Comparison of ENCODE assay signal across 26 cellular contexts in genomic region chr3:186552408-186553031, GRCh38.
"Had no signal": no experiment of that assay in that cellular context is flagged by ENCODE, and none has a peak within 500 bp of the region (broad histone marks: within the 10 kb centered on the region; RNA-seq: fewer than 3 reads in every experiment).

No MANE protein-coding gene starts in this region.

- H3K27ac Mint-ChIP-seq: activated CD4-positive, alpha-beta T cell treated with anti-CD3 and anti-CD28 coated beads for 36 hours; activated naive CD4-positive, alpha-beta T cell treated with anti-CD3 and anti-CD28 coated beads, Interleukin-2, amount 50 U/mL, for 24 hours; activated naive CD8-positive, alpha-beta T cell treated with anti-CD3 and anti-CD28 coated beads, Interleukin-2, amount 50 U/mL, for 24 hours; dendritic cell treated with granulocyte-macrophage colony-stimulating factor and Interleukin-4, amounts not matched to agents 40 ng/mL and 50 ng/mL, for 4 days; naive B cell; nephron progenitor cell; T-cell; T-helper 2 cell treated with Interferon-gamma antibody and Interleukin-4, amounts not matched to agents 5 μg/mL and 100 μg/mL, for 36 hours had no signal

- DNase-seq: activated CD4-positive, alpha-beta T cell treated with anti-CD3 and anti-CD28 coated beads for 36 hours; activated CD4-positive, CD25-positive, alpha-beta regulatory T cell; activated CD8-positive, alpha-beta memory T cell treated with anti-CD3 and anti-CD28 coated beads for 24 hours; activated effector memory CD4-positive, alpha-beta T cell treated with anti-CD3 and anti-CD28 coated beads, Interleukin-2, amount 50 U/mL, for 16 hours; activated naive CD8-positive, alpha-beta T cell treated with anti-CD3 and anti-CD28 coated beads, Interleukin-2, amount 50 U/mL, for 24 hours; central memory CD4-positive, alpha-beta T cell; foreskin keratinocyte; heart right ventricle; kidney glomerular epithelial cell; left lung; lower lobe of right lung; mesendoderm; naive B cell; nephron progenitor cell; psoas muscle; spleen; stimulated activated naive CD4-positive, alpha-beta T cell; T-cell; tibial artery had no signal

- H3K4me1 ChIP-seq: breast epithelium, esophagus muscularis mucosa, foreskin keratinocyte, heart right ventricle, lower lobe of right lung, parathyroid adenoma, psoas muscle, spleen, suprapubic skin, tibial artery had no signal

- H3K27me3 Mint-ChIP-seq: activated CD4-positive, alpha-beta T cell treated with anti-CD3 and anti-CD28 coated beads for 36 hours; activated naive CD4-positive, alpha-beta T cell treated with anti-CD3 and anti-CD28 coated beads, Interleukin-2, amount 50 U/mL, for 24 hours; activated naive CD8-positive, alpha-beta T cell treated with anti-CD3 and anti-CD28 coated beads, Interleukin-2, amount 50 U/mL, for 24 hours; dendritic cell treated with granulocyte-macrophage colony-stimulating factor and Interleukin-4, amounts not matched to agents 40 ng/mL and 50 ng/mL, for 4 days; naive B cell; T-cell had no signal

- H3K4me3 Mint-ChIP-seq: activated CD4-positive, alpha-beta T cell treated with anti-CD3 and anti-CD28 coated beads for 36 hours; activated naive CD4-positive, alpha-beta T cell treated with anti-CD3 and anti-CD28 coated beads, Interleukin-2, amount 50 U/mL, for 24 hours; activated naive CD8-positive, alpha-beta T cell treated with anti-CD3 and anti-CD28 coated beads, Interleukin-2, amount 50 U/mL, for 24 hours; dendritic cell treated with granulocyte-macrophage colony-stimulating factor and Interleukin-4, amounts not matched to agents 40 ng/mL and 50 ng/mL, for 4 days; naive B cell; nephron progenitor cell; T-cell; T-helper 2 cell treated with Interferon-gamma antibody and Interleukin-4, amounts not matched to agents 5 μg/mL and 100 μg/mL, for 36 hours had no signal

- H3K4me1 Mint-ChIP-seq: activated naive CD4-positive, alpha-beta T cell treated with anti-CD3 and anti-CD28 coated beads, Interleukin-2, amount 50 U/mL, for 24 hours; naive B cell; nephron progenitor cell; T-cell had no signal

- H3K27me3 ChIP-seq: breast epithelium, esophagus muscularis mucosa, foreskin keratinocyte, heart right ventricle, left lung, spleen, suprapubic skin, tibial artery had no signal

- H3K4me3 ChIP-seq: breast epithelium, esophagus muscularis mucosa, heart right ventricle, left lung, lower lobe of right lung, psoas muscle, spleen, suprapubic skin, tibial artery had no signal

- H3K9me3 Mint-ChIP-seq: activated naive CD4-positive, alpha-beta T cell treated with anti-CD3 and anti-CD28 coated beads, Interleukin-2, amount 50 U/mL, for 24 hours; activated naive CD8-positive, alpha-beta T cell treated with anti-CD3 and anti-CD28 coated beads, Interleukin-2, amount 50 U/mL, for 24 hours; dendritic cell treated with granulocyte-macrophage colony-stimulating factor and Interleukin-4, amounts not matched to agents 40 ng/mL and 50 ng/mL, for 4 days; naive B cell; nephron progenitor cell; T-cell; T-helper 2 cell treated with Interferon-gamma antibody and Interleukin-4, amounts not matched to agents 5 μg/mL and 100 μg/mL, for 36 hours had no signal

- H3K9me3 ChIP-seq: breast epithelium, esophagus muscularis mucosa, heart right ventricle, left lung, lower lobe of right lung, psoas muscle, spleen, suprapubic skin, tibial artery had no signal

- ATAC-seq: activated CD4-positive, alpha-beta T cell treated with anti-CD3 and anti-CD28 coated beads for 36 hours; activated naive CD8-positive, alpha-beta T cell treated with anti-CD3 and anti-CD28 coated beads, Interleukin-2, amount 50 U/mL, for 24 hours; foreskin keratinocyte; heart right ventricle; left lung; psoas muscle; T-cell had no signal

- H3K27ac ChIP-seq: breast epithelium, esophagus muscularis mucosa, foreskin keratinocyte, heart right ventricle, left lung, lower lobe of right lung, parathyroid adenoma, psoas muscle, spleen, suprapubic skin, tibial artery had no signal
